Comparison of ENCODE assay signal across 11 cellular contexts in the genomic region with DNA sequence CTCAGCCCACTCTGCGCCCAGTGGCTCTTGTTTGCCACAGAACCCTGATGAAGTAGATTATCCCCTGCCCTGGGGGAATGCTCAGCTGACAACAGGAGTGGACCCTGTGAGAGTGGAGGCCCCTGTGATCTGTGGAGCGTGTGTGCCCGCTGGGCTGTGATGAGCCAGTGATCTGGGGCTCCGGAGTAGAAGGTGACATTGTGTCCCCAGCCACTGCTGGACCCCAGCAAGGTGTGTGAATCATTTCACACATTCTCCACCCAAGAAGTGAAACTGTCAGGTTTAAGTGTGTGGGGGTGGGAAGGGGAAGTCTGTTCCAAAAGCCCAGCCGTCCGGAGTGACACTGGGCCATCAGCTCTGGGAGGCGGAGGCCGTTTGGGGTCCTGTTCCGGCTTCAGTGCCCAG. TPM values are rescaled to one million over a fixed set of nuclear protein-coding genes. Genes with fewer than 3 reads are reported as not detected.
DNase-seq lines count a peak whose midpoint lies in the region; ATAC-seq, FAIRE-seq and TF ChIP-seq lines count a peak whose summit lies in the region.
"Had no signal": no experiment of that assay in that cellular context is flagged by ENCODE, and none has a peak within 500 bp of the region (broad histone marks: within the 10 kb centered on the region; RNA-seq: fewer than 3 reads in every experiment).

No MANE protein-coding gene starts in this region.

- H3K9ac ChIP-seq in astrocyte (ENCODE audit: low read length) (no peak overlapping the region), mammary epithelial cell (ENCODE audit: insufficient read depth, low read length) (no peak overlapping the region)

- H3K9me3 ChIP-seq in astrocyte (ENCODE audit: insufficient read depth, low read depth, low read length) (no peaks in the 10 kb centered on the region), aorta (ENCODE audit: control insufficient read depth, low read length) (no peaks in the 10 kb centered on the region), mammary epithelial cell (replicated peaks; ENCODE audit: insufficient read depth, low read length) (no peaks in the 10 kb centered on the region)
- H3K9me3 ChIP-seq in effector memory CD4-positive, alpha-beta T cell (ENCODE audit: control insufficient read depth, low read length): no peaks in the 10 kb centered on the region

- H4K20me1 ChIP-seq in astrocyte (ENCODE audit: insufficient read depth, low read length) (peaks cover 69% of the 10 kb centered on the region), mammary epithelial cell (ENCODE audit: insufficient read depth, low read length) (no peaks in the 10 kb centered on the region)

- H3K27me3 Mint-ChIP-seq in astrocyte (ENCODE audit: low read depth, unreplicated experiment): peaks cover 3% of the 10 kb centered on the region

- no peak for FAIRE-seq in astrocyte (lab: Jason Lieb, UNC)

- H3K27me3 ChIP-seq in astrocyte (ENCODE audit: insufficient read depth, low read length) (no peaks in the 10 kb centered on the region), aorta (ENCODE audit: control insufficient read depth in 1 of 2, insufficient read depth in 2 of 2, low read length in 1 of 2) (no peaks in the 10 kb centered on the region), mammary epithelial cell (ENCODE audit: insufficient read depth, low read length) (no peaks in the 10 kb centered on the region)
- no peaks in the 10 kb centered on the region for H3K27me3 ChIP-seq in effector memory CD4-positive, alpha-beta T cell (replicated peaks; ENCODE audit: control insufficient read depth, insufficient read depth, low read length, poor library complexity, severe bottlenecking)

- dilution Hi-C loops in mammary epithelial cell (cut with HindIII; ENCODE audit: low sequenced_read_pairs): loop anchor here (5.0 to 10.0 kb wide), 2 partner anchors 80 to 252 kb away; a partner anchor contains a TSS

- H3K4me3 Mint-ChIP-seq in astrocyte (ENCODE audit: unreplicated experiment): no peak overlapping the region
- H3K4me3 Mint-ChIP-seq: HFFc6 had no signal

- in situ Hi-C loops in mammary epithelial cell (cut with MboI; ENCODE audit: low sequenced_read_pairs in 2 of 2): no loop called here

- H3K4me3 ChIP-seq in astrocyte (ENCODE audit: insufficient read depth, low read depth, low read length): no peak overlapping the region
- H3K4me3 ChIP-seq in aorta (ENCODE audit: low read length in 2 of 2): no peak overlapping the region
- no peak overlapping the region for H3K4me3 ChIP-seq in effector memory CD4-positive, alpha-beta T cell (ENCODE audit: insufficient read depth, low read depth, low read length, poor library complexity, severe bottlenecking)
- no peak overlapping the region for H3K4me3 ChIP-seq in mammary epithelial cell (replicated peaks in 1 of 3; ENCODE audit: insufficient read depth in 1 of 3, low read depth in 2 of 3, low read length in 3 of 3)

- H3K79me2 ChIP-seq in astrocyte (ENCODE audit: insufficient read depth, low read length) (peaks cover 44% of the 10 kb centered on the region), mammary epithelial cell (ENCODE audit: insufficient read depth, low read length) (peaks cover 23% of the 10 kb centered on the region)

- no peak overlapping the region for H3K4me2 ChIP-seq in astrocyte (ENCODE audit: low read length)
- no peak overlapping the region for H3K4me2 ChIP-seq in mammary epithelial cell (ENCODE audit: insufficient read depth, low read depth, low read length)

- H3K27ac ChIP-seq in astrocyte (ENCODE audit: low read depth, low read length): no peak overlapping the region
- H3K27ac ChIP-seq in aorta (ENCODE audit: low read depth in 1 of 2, low read length in 2 of 2): no peak overlapping the region
- H3K27ac ChIP-seq in effector memory CD4-positive, alpha-beta T cell (ENCODE audit: insufficient read depth, low read length, poor library complexity, severe bottlenecking): no peak overlapping the region
- H3K27ac ChIP-seq in mammary epithelial cell (ENCODE audit: insufficient read depth, low read depth, low read length): no peak overlapping the region

- no TSS peak for BruUV-seq in mammary epithelial cell (replicated peaks; lab: Mats Ljungman, UMichigan)

- peak overlapping the region; percentile 74 to 89 for H3K27ac Mint-ChIP-seq in activated naive CD4-positive, alpha-beta T cell treated with anti-CD3 and anti-CD28 coated beads, Interleukin-2, amount 50 U/mL, for 72 hours
- peak overlapping the region; percentile 34 for H3K27ac Mint-ChIP-seq in astrocyte (ENCODE audit: unreplicated experiment)
- H3K27ac Mint-ChIP-seq: HFFc6 had no signal

- no peaks in the 10 kb centered on the region for H3K36me3 ChIP-seq in astrocyte (ENCODE audit: insufficient read depth, low read length)
- no peaks in the 10 kb centered on the region for H3K36me3 ChIP-seq in aorta (ENCODE audit: control insufficient read depth in 1 of 2, insufficient read depth in 2 of 2, low read length in 1 of 2)
- H3K36me3 ChIP-seq in effector memory CD4-positive, alpha-beta T cell (ENCODE audit: control insufficient read depth, insufficient read depth, low read length): no peaks in the 10 kb centered on the region
- H3K36me3 ChIP-seq in mammary epithelial cell (ENCODE audit: insufficient read depth, low read length): no peaks in the 10 kb centered on the region

- CTCF ChIA-PET in mammary epithelial cell (lab: Charles Lee; ENCODE audit: low non-redundant PET): no interaction called here

- peak; percentile 78 to 85 for ATAC-seq in activated naive CD4-positive, alpha-beta T cell treated with anti-CD3 and anti-CD28 coated beads, Interleukin-2, amount 50 U/mL, for 72 hours
- peak; percentile 36 for ATAC-seq in HG03097 (IDR thresholded peaks at IDR 0.05; ENCODE audit: low FRiP score, unreplicated experiment)
- ATAC-seq in aorta (ENCODE audit: low FRiP score): no peak

- H3K4me1 ChIP-seq in astrocyte (ENCODE audit: insufficient read depth, low read length) (peaks cover 12% of the 10 kb centered on the region), aorta (ENCODE audit: control insufficient read depth in 1 of 2, insufficient read depth in 2 of 2, low read length in 2 of 2) (no peaks in the 10 kb centered on the region), mammary epithelial cell (ENCODE audit: insufficient read depth, low read length) (peaks cover 3% of the 10 kb centered on the region)
- peaks cover 7% of the 10 kb centered on the region for H3K4me1 ChIP-seq in effector memory CD4-positive, alpha-beta T cell (ENCODE audit: control insufficient read depth, insufficient read depth, low read length, poor library complexity, severe bottlenecking)

- no peak overlapping the region for H2AFZ ChIP-seq in astrocyte (ENCODE audit: low read depth, low read length)
- H2AFZ ChIP-seq in mammary epithelial cell (ENCODE audit: low read depth, low read length): no peak overlapping the region

- TF ChIP-seq CTCF in astrocyte (IDR thresholded peaks at IDR 0.05; ENCODE audit: insufficient read depth, low read depth, low read length): no peak
- TF ChIP-seq CTCF in mammary epithelial cell (conservative IDR thresholded peaks at IDR 0.05 in 1 of 2, IDR thresholded peaks at IDR 0.05 in 1 of 2; ENCODE audit: extremely low read depth in 1 of 2, insufficient read depth in 1 of 2, low read depth in 1 of 2, low read length in 2 of 2): no peak

- H3K9me3 Mint-ChIP-seq in activated naive CD4-positive, alpha-beta T cell treated with anti-CD3 and anti-CD28 coated beads, Interleukin-2, amount 50 U/mL, for 72 hours: no peaks in the 10 kb centered on the region
- H3K9me3 Mint-ChIP-seq in astrocyte (ENCODE audit: unreplicated experiment): no peaks in the 10 kb centered on the region
- H3K9me3 Mint-ChIP-seq: HFFc6 had no signal

- H3K36me3 Mint-ChIP-seq in activated naive CD4-positive, alpha-beta T cell treated with anti-CD3 and anti-CD28 coated beads, Interleukin-2, amount 50 U/mL, for 72 hours: no peaks in the 10 kb centered on the region
- H3K36me3 Mint-ChIP-seq in astrocyte (ENCODE audit: low read depth, unreplicated experiment): peaks cover 4% of the 10 kb centered on the region

- peaks cover 16% of the 10 kb centered on the region for H3K4me1 Mint-ChIP-seq in astrocyte (ENCODE audit: low read depth, unreplicated experiment)

- no peak for DNase-seq in activated naive CD4-positive, alpha-beta T cell treated with anti-CD3 and anti-CD28 coated beads, Interleukin-2, amount 50 U/mL, for 72 hours (ENCODE audit: low spot score in 2 of 2)
- DNase-seq in activated naive CD4-positive, alpha-beta T cell (lab: John Stamatoyannopoulos, UW): no peak
- DNase-seq in astrocyte (ENCODE audit: low read depth) (no peak), aorta (peak; percentile 27 to 67), NCI-H187 (lab: John Stamatoyannopoulos, UW) (no peak), mammary epithelial cell (no peak)
- DNase-seq in effector memory CD4-positive, alpha-beta T cell: no peak
- DNase-seq: HFFc6, midbrain, NCI-H1436 had no signal

- 90 to 93% methylated on average over 9 of the region's 9 CpGs for WGBS in aorta, 2 donors
- WGBS in mammary epithelial cell (ENCODE audit: low coverage, missing lambda C conversion rate): 47% methylated on average over 6 of the region's 9 CpGs

- intact Hi-C loops in aorta (cut with DNase I): no loop called here
- intact Hi-C loops in mammary epithelial cell (cut with micrococcal nuclease): no loop called here

RNA-seq across cellular contexts. Expression of a gene that starts 33.1 kb away (rescaled TPM):
- total RNA-seq in activated naive CD4-positive, alpha-beta T cell treated with anti-CD3 and anti-CD28 coated beads, Interleukin-2, amount 50 U/mL, for 72 hours: 10 to 100 TPM; 33.8 to 42.4 TPM
- 14.3 and 17.8 TPM in 2 replicates for total RNA-seq in astrocyte
- total RNA-seq in aorta: 10 to 100 TPM; 15.6 to 37.1 TPM
- 1 to 10 TPM; 5.5 to 6.8 TPM for polyA plus RNA-seq in aorta
- total RNA-seq in mammary epithelial cell: 10 to 100 TPM; 19.2 to 58.8 TPM
- 17.7 TPM for polyA plus RNA-seq in mammary epithelial cell
- 3.0 TPM for polyA minus RNA-seq in mammary epithelial cell

RNA-seq across cellular contexts. Expression of a gene that starts 49.6 kb away (rescaled TPM):
- total RNA-seq in activated naive CD4-positive, alpha-beta T cell treated with anti-CD3 and anti-CD28 coated beads, Interleukin-2, amount 50 U/mL, for 72 hours: 1 to 10 TPM in 1 of 2 donors, under 1 TPM in 1; 0.54 to 1.1 TPM
- total RNA-seq in astrocyte (27.6 and 38.5 TPM in 2 replicates), aorta (1 to 10 TPM; 2.3 to 3.0 TPM), mammary epithelial cell (10 to 100 TPM; 66.6 to 69.5 TPM)
- polyA plus RNA-seq in aorta (under 1 TPM; 0.15 to 0.38 TPM), mammary epithelial cell (33.4 TPM)
- polyA minus RNA-seq in mammary epithelial cell: 52.9 TPM

Comparison
In these comparisons a context has a peak if more than half of its experiments do, and no peak if none do; other contexts are left out.
1. DNase-seq: peak in aorta (2 of 2); none in activated naive CD4-positive, alpha-beta T cell treated with anti-CD3 and anti-CD28 coated beads, Interleukin-2, amount 50 U/mL, for 72 hours (0 of 2), activated naive CD4-positive, alpha-beta T cell (0 of 4), astrocyte (single experiment), effector memory CD4-positive, alpha-beta T cell (0 of 3), NCI-H187 (0 of 2) and mammary epithelial cell (single experiment).